In genomic region chr7:50707607-50708006, GRCh38 we compare ENCODE assay signal across 10 cellular contexts.
"Had no signal": no experiment of that assay in that cellular context is flagged by ENCODE, and none has a peak within 500 bp of the region (broad histone marks: within the 10 kb centered on the region; RNA-seq: fewer than 3 reads in every experiment).

No MANE protein-coding gene starts in this region.

- H3K9me3 ChIP-seq: psoas muscle had no signal

- ATAC-seq: activated CD8-positive, alpha-beta memory T cell treated with anti-CD3 and anti-CD28 coated beads, Interleukin-2, amount 10 ng/mL, durations not matched to agents 7 days and 5 days; effector memory CD8-positive, alpha-beta T cell; natural killer cell; psoas muscle; SK-N-SH treated with all-trans-retinoic acid at 6 μM for 48 hours had no signal

- DNase-seq: activated CD4-positive, alpha-beta T cell treated with anti-CD3 and anti-CD28 coated beads, Interleukin-2, amount 50 U/mL, for 4 hours; activated CD8-positive, alpha-beta memory T cell treated with anti-CD3 and anti-CD28 coated beads, Interleukin-2, amount 10 ng/mL, durations not matched to agents 7 days and 5 days; activated effector memory CD4-positive, alpha-beta T cell treated with Interleukin-2 at 50 U/mL for 16 hours; activated T-cell treated with anti-CD3 and anti-CD28 coated beads, Interleukin-2, amount 50 U/mL, for 24 hours; effector memory CD8-positive, alpha-beta T cell; hypothalamus; natural killer cell; psoas muscle; trophoblast cell had no signal

- H3K27ac ChIP-seq: psoas muscle had no signal

- H3K4me3 ChIP-seq: psoas muscle had no signal
